ENCODE assay signal across 9 cellular contexts in genomic region chr22:35467788-35468187, GRCh38.
A peak's percentile ranks its signal among the peaks of the same experiment; 100 is the strongest.
DNase-seq lines count a peak whose midpoint lies in the region; ATAC-seq lines count a peak whose summit lies in the region.
"Had no signal": no experiment of that assay in that cellular context is flagged by ENCODE, and none has a peak within 500 bp of the region (broad histone marks: within the 10 kb centered on the region; RNA-seq: fewer than 3 reads in every experiment).

No MANE protein-coding gene starts in this region.

- intact Hi-C loops in left cardiac atrium (cut with DNase I) (no loop called here), posterior vena cava (cut with DNase I) (no loop called here)

- peak; percentile 46 for DNase-seq in DMS 273 treated with DMSO at 0.1 percent for 48 hours (lab: John Stamatoyannopoulos, UW)
- peak in 49 of 56 donors; percentile 15 to 83 (median 56) for DNase-seq in amygdala (lab: John Stamatoyannopoulos, UW)
- peak; percentile 84 for DNase-seq in left cardiac atrium
- DNase-seq in posterior vena cava (ENCODE audit: low spot score): peak; percentile 91
- no peak for DNase-seq in 8988T
- DNase-seq in DMS114 treated with DMSO at 0.1 percent for 48 hours (lab: John Stamatoyannopoulos, UW; ENCODE audit: unreplicated experiment): no peak
- DNase-seq: GDM1 had no signal

- peak; percentile 96 for ATAC-seq in left cardiac atrium
- ATAC-seq in GM21515 (IDR thresholded peaks at IDR 0.05; ENCODE audit: unreplicated experiment): no peak
- ATAC-seq in GM18907 (IDR thresholded peaks at IDR 0.05; ENCODE audit: unreplicated experiment): no peak

Comparison
In these comparisons a context has a peak if more than half of its experiments do, and no peak if none do; other contexts are left out.
1. DNase-seq: peak in DMS 273 treated with DMSO at 0.1 percent for 48 hours (single experiment), amygdala (49 of 56), left cardiac atrium (single experiment) and posterior vena cava (single experiment); none in 8988T (single experiment) and DMS114 treated with DMSO at 0.1 percent for 48 hours (single experiment).
2. ATAC-seq: peak in left cardiac atrium (2 of 2); none in GM21515 (single experiment) and GM18907 (single experiment).